ENCODE assay signal across 23 cellular contexts in the genomic region with DNA sequence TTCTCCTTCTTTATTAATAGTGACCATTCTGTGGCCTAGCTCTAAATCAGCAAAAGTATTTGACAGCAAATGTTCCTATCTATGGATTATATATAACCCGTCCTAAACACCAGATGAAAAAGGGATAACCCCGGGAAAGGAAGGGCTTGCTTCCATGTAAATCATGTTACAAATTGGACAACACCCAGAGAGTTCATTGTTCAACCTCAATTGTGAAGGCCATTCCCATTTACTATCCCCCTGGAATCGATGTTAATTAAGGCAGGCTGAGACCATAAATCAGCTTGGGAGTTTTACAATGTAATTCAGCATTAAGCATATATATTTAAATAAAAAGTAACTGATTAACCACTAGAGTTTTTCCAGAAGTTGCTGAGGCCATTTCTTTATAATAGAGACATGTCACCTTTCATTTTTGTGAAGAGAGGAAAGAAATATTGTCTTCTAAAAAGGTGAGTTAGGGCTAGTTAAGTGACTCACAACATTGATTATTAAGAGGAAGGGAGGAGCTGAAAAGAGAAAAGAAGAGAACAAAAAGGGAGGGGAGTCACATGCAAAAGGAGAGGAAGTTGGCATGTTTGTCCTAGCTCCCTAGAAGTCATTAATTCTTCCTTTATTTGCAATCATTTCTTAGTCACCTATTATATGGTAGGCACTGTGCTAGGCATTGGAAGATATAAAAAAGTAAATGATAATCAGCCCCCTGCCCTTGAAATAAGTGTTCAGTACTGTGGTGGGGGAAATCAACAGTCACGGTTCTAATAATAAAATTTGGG. TPM values are rescaled to one million over a fixed set of nuclear protein-coding genes. Genes with fewer than 3 reads are reported as not detected.
DNase-seq lines count a peak whose midpoint lies in the region; ATAC-seq and TF ChIP-seq lines count a peak whose summit lies in the region.
"Had no signal": no experiment of that assay in that cellular context is flagged by ENCODE, and none has a peak within 500 bp of the region (broad histone marks: within the 10 kb centered on the region; RNA-seq: fewer than 3 reads in every experiment).

No MANE protein-coding gene starts in this region.

- H3K27me3 ChIP-seq in hepatocyte (no peaks in the 10 kb centered on the region), skeletal muscle satellite cell (ENCODE audit: control insufficient read depth, insufficient read depth, low read length) (no peaks in the 10 kb centered on the region)

- no peaks in the 10 kb centered on the region for H3K79me2 ChIP-seq in hepatocyte

- H3K9me2 ChIP-seq in hepatocyte (replicated peaks; ENCODE audit: insufficient read depth): no peaks in the 10 kb centered on the region

- H3K4me1 ChIP-seq in hepatocyte (ENCODE audit: insufficient read depth) (peaks cover 25% of the 10 kb centered on the region), skeletal muscle satellite cell (ENCODE audit: control insufficient read depth, insufficient read depth, low read length) (peaks cover 22% of the 10 kb centered on the region)

- no peak overlapping the region for H3K9ac ChIP-seq in skeletal muscle satellite cell (ENCODE audit: low read depth, low read length)

- H3K4me3 ChIP-seq in hepatocyte (no peak overlapping the region), skeletal muscle satellite cell (ENCODE audit: low read length) (no peak overlapping the region)

- H2AFZ ChIP-seq in hepatocyte: no peak overlapping the region

- DNase-seq in DMS153 treated with DMSO at 0.1 percent for 48 hours (lab: John Stamatoyannopoulos, UW; ENCODE audit: unreplicated experiment) (peak; percentile 5), DMS153 (lab: John Stamatoyannopoulos, UW) (no peak), NCI-H748 treated with DMSO at 0.1 percent for 48 hours (lab: John Stamatoyannopoulos, UW) (peak; percentile 11), hepatocyte (ENCODE audit: low spot score) (no peak), dedifferentiated amniotic fluid mesenchymal stem cell (ENCODE audit: extremely low spot score) (no peak)
- DNase-seq in stimulated activated CD8-positive, alpha-beta memory T cell treated with anti-CD3 and anti-CD28 coated beads, Interleukin-4, amount 100 ng/mL, for 48 hours: no peak
- DNase-seq: activated B cell treated with CpG ODN at 0.5 μM for 24 hours; activated CD4-positive, alpha-beta T cell treated with anti-CD3 and anti-CD28 coated beads, Interleukin-2, amount 50 U/mL, for 1 hour; activated effector memory CD4-positive, alpha-beta T cell treated with anti-CD3 and anti-CD28 coated beads, Interleukin-2, amount 50 U/mL, for 16 hours; activated naive CD8-positive, alpha-beta T cell treated with anti-CD3 and anti-CD28 coated beads for 36 hours; activated T-cell treated with anti-CD3 and anti-CD28 coated beads, Interleukin-2, amount 50 U/mL, for 24 hours; anterior cingulate cortex; effector CD4-positive, alpha-beta T cell; islet precursor cell; midbrain; naive thymus-derived CD8-positive, alpha-beta T cell; NCI-H82; occipital lobe; RPMI8226; stimulated activated naive CD8-positive, alpha-beta T cell treated with anti-CD3 and anti-CD28 coated beads, Interleukin-15, Interleukin-2, amounts not matched to agents 100 U/mL and 50 U/mL, for 24 hours had no signal

- no peaks in the 10 kb centered on the region for H3K9me3 ChIP-seq in hepatocyte (ENCODE audit: low read depth)
- no peaks in the 10 kb centered on the region for H3K9me3 ChIP-seq in skeletal muscle satellite cell (replicated peaks; ENCODE audit: low read length)

- ATAC-seq in GM21576 (IDR thresholded peaks at IDR 0.05; ENCODE audit: unreplicated experiment): no peak
- ATAC-seq: naive thymus-derived CD8-positive, alpha-beta T cell; stimulated activated naive CD8-positive, alpha-beta T cell treated with anti-CD3 and anti-CD28 coated beads, Interleukin-15, Interleukin-2, amounts not matched to agents 100 U/mL and 50 U/mL, for 24 hours had no signal

- TF ChIP-seq CTCF in hepatocyte (IDR thresholded peaks at IDR 0.05; ENCODE audit: poor library complexity): no peak

- no peaks in the 10 kb centered on the region for H4K20me1 ChIP-seq in hepatocyte (ENCODE audit: insufficient read depth, poor library complexity, severe bottlenecking)

- no peaks in the 10 kb centered on the region for H3K36me3 ChIP-seq in hepatocyte (replicated peaks; ENCODE audit: insufficient read depth, low read depth)
- no peaks in the 10 kb centered on the region for H3K36me3 ChIP-seq in skeletal muscle satellite cell (ENCODE audit: insufficient read depth, low read length)

- H3K27ac ChIP-seq in hepatocyte: peak overlapping the region; percentile 29
- H3K27ac ChIP-seq: 22Rv1 had no signal

- peak overlapping the region; percentile 26 for H3K4me2 ChIP-seq in hepatocyte
- H3K4me2 ChIP-seq in skeletal muscle satellite cell (ENCODE audit: low read length): peak overlapping the region; percentile 3

- 41% methylated on average over 4 of the region's 4 CpGs for WGBS in hepatocyte (ENCODE audit: low lambda C conversion rate, missing lambda C conversion rate)

RNA-seq across cellular contexts. Expression of a gene that starts 26.1 kb away (rescaled TPM):
- 5.3 and 7.3 TPM in 2 replicates for total RNA-seq in hepatocyte
- 3.0 and 7.2 TPM in 2 replicates for polyA plus RNA-seq in hepatocyte
- 3.8 and 9.2 TPM in 2 replicates for total RNA-seq in skeletal muscle satellite cell (2012; rRNA removed)
- total RNA-seq: activated B cell treated with CpG ODN at 0.5 μM for 24 hours; naive thymus-derived CD8-positive, alpha-beta T cell had no signal
- polyA plus RNA-seq: naive thymus-derived CD8-positive, alpha-beta T cell had no signal

Comparison
In these comparisons a context has a peak if more than half of its experiments do, and no peak if none do; other contexts are left out.
1. DNase-seq: peak in DMS153 treated with DMSO at 0.1 percent for 48 hours (single experiment) and NCI-H748 treated with DMSO at 0.1 percent for 48 hours (single experiment); none in DMS153 (single experiment), hepatocyte (single experiment), dedifferentiated amniotic fluid mesenchymal stem cell (single experiment) and stimulated activated CD8-positive, alpha-beta memory T cell treated with anti-CD3 and anti-CD28 coated beads, Interleukin-4, amount 100 ng/mL, for 48 hours (single experiment).